In genomic region chr15:89874926-89875564, GRCh38 we compare ENCODE assay signal across 8 cellular contexts. TPM values are rescaled to one million over a fixed set of nuclear protein-coding genes. Genes with fewer than 3 reads are reported as not detected.
DNase-seq lines count a peak whose midpoint lies in the region; ATAC-seq and TF ChIP-seq lines count a peak whose summit lies in the region.

No MANE protein-coding gene starts in this region.

- TF ChIP-seq CTCF in fibroblast of pulmonary artery (IDR thresholded peaks at IDR 0.05; ENCODE audit: low read length, missing control alignments) = peak; percentile 94

- H3K36me3 Mint-ChIP-seq in activated T-helper 1 cell treated with anti-CD3 and anti-CD28 coated beads, Interleukin-12 subunit alpha, Interleukin-12 subunit beta, Interleukin-2, Interleukin-4 antibody, amounts not matched to agents 30 ng/mL and 10 ng/mL and 1 ng/mL, durations not matched to agents 14 hours and 24 hours and 36 hours (ENCODE audit: low read depth) = peaks cover 26% of the 10 kb centered on the region

- no peaks in the 10 kb centered on the region for H3K27me3 ChIP-seq in Karpas-422 (ENCODE audit: low read length)

- ATAC-seq in GM19467 (IDR thresholded peaks at IDR 0.05; ENCODE audit: unreplicated experiment) = peak; percentile 81

- H3K79me2 ChIP-seq in Karpas-422 (ENCODE audit: low read length) = no peaks in the 10 kb centered on the region; the same call in 1 of the 2 replicates

- intact Hi-C loops in activated T-helper 1 cell treated with anti-CD3 and anti-CD28 coated beads, Interleukin-12 subunit alpha, Interleukin-12 subunit beta, Interleukin-2, Interleukin-4 antibody, amounts not matched to agents 30 ng/mL and 10 ng/mL and 1 ng/mL, durations not matched to agents 14 hours and 24 hours and 36 hours (cut with micrococcal nuclease) = loop anchor here (1.0 to 5.0 kb wide), 5 partner anchors 18 to 212 kb away; partner anchors contain the start of gene AP3S2

- no peak overlapping the region for H3K4me3 ChIP-seq in Karpas-422 (ENCODE audit: low read length)
- H3K4me3 ChIP-seq in fibroblast of pulmonary artery (replicated peaks; ENCODE audit: low read depth, low read length) = no peak overlapping the region

- no peak overlapping the region for H3K27ac Mint-ChIP-seq in activated T-helper 1 cell treated with anti-CD3 and anti-CD28 coated beads, Interleukin-12 subunit alpha, Interleukin-12 subunit beta, Interleukin-2, Interleukin-4 antibody, amounts not matched to agents 30 ng/mL and 10 ng/mL and 1 ng/mL, durations not matched to agents 14 hours and 24 hours and 36 hours

- 0 out of 2 replicates have a peak overlapping the region, but pooled peaks have one; percentile 8 for H3K27ac ChIP-seq in Karpas-422 (ENCODE audit: low read length)

- H3K4me3 Mint-ChIP-seq in activated T-helper 1 cell treated with anti-CD3 and anti-CD28 coated beads, Interleukin-12 subunit alpha, Interleukin-12 subunit beta, Interleukin-2, Interleukin-4 antibody, amounts not matched to agents 30 ng/mL and 10 ng/mL and 1 ng/mL, durations not matched to agents 14 hours and 24 hours and 36 hours = no peak overlapping the region

- H3K9me3 ChIP-seq in Karpas-422 (ENCODE audit: low read length) = no peaks in the 10 kb centered on the region

- DNase-seq in CMK (ENCODE audit: low read depth) (peak; percentile 67), Karpas-422 (peak; percentile 95), RPMI8226 (peak; percentile 91), fibroblast of pulmonary artery (ENCODE audit: low read depth) (peak; percentile 80), non-pigmented ciliary epithelial cell (ENCODE audit: low read depth) (peak; percentile 26), superior temporal gyrus (ENCODE audit: extremely low spot score) (peak; percentile 89)
- peak; percentile 66 for DNase-seq in activated T-helper 1 cell treated with anti-CD3 and anti-CD28 coated beads, Interleukin-12 subunit alpha, Interleukin-12 subunit beta, Interleukin-2, Interleukin-4 antibody, amounts not matched to agents 30 ng/mL and 10 ng/mL and 1 ng/mL, durations not matched to agents 14 hours and 24 hours and 36 hours (ENCODE audit: low spot score)

- no peaks in the 10 kb centered on the region for H3K9me3 Mint-ChIP-seq in activated T-helper 1 cell treated with anti-CD3 and anti-CD28 coated beads, Interleukin-12 subunit alpha, Interleukin-12 subunit beta, Interleukin-2, Interleukin-4 antibody, amounts not matched to agents 30 ng/mL and 10 ng/mL and 1 ng/mL, durations not matched to agents 14 hours and 24 hours and 36 hours

- H3K9ac ChIP-seq in Karpas-422 (ENCODE audit: low read length) = peak overlapping the region; percentile 5; the same call in 1 of the 2 replicates

- H4K20me1 ChIP-seq in Karpas-422 (ENCODE audit: insufficient read depth, low read depth, low read length) = no peaks in the 10 kb centered on the region

- no peaks in the 10 kb centered on the region for H3K9me2 ChIP-seq in Karpas-422 (replicated peaks; ENCODE audit: insufficient read depth, low read length)

- H2AFZ ChIP-seq in Karpas-422 (ENCODE audit: low read length) = no peak overlapping the region

- peaks cover 5% of the 10 kb centered on the region for H3K4me1 Mint-ChIP-seq in activated T-helper 1 cell treated with anti-CD3 and anti-CD28 coated beads, Interleukin-12 subunit alpha, Interleukin-12 subunit beta, Interleukin-2, Interleukin-4 antibody, amounts not matched to agents 30 ng/mL and 10 ng/mL and 1 ng/mL, durations not matched to agents 14 hours and 24 hours and 36 hours (ENCODE audit: low read depth)

- peaks cover 28% of the 10 kb centered on the region for H3K36me3 ChIP-seq in Karpas-422 (ENCODE audit: insufficient read depth, low read length)

- H3K27me3 Mint-ChIP-seq in activated T-helper 1 cell treated with anti-CD3 and anti-CD28 coated beads, Interleukin-12 subunit alpha, Interleukin-12 subunit beta, Interleukin-2, Interleukin-4 antibody, amounts not matched to agents 30 ng/mL and 10 ng/mL and 1 ng/mL, durations not matched to agents 14 hours and 24 hours and 36 hours (ENCODE audit: insufficient read depth) = no peaks in the 10 kb centered on the region

- H3K4me2 ChIP-seq in Karpas-422 (ENCODE audit: low read depth, low read length, poor library complexity, severe bottlenecking) = peak overlapping the region; percentile 22

- H3K4me1 ChIP-seq in Karpas-422 (ENCODE audit: low read length) = peaks cover 21% of the 10 kb centered on the region

RNA-seq across cellular contexts. Expression of gene AP3S2, which starts 18.7 kb away (rescaled TPM):
- total RNA-seq in Karpas-422 (2014; rRNA removed; shearing (Covaris generic); ENCODE audit: low replicate concordance) = 29.3 and 40.7 TPM in 2 replicates
- total RNA-seq in activated T-helper 1 cell treated with anti-CD3 and anti-CD28 coated beads, Interleukin-12 subunit alpha, Interleukin-12 subunit beta, Interleukin-2, Interleukin-4 antibody, amounts not matched to agents 30 ng/mL and 10 ng/mL and 1 ng/mL, durations not matched to agents 14 hours and 24 hours and 36 hours = 21.4 and 24.7 TPM in 2 replicates

RNA-seq across cellular contexts. Expression of gene ARPIN, which starts 37.7 kb away (rescaled TPM):
- total RNA-seq in Karpas-422 (2014; rRNA removed; shearing (Covaris generic); ENCODE audit: low replicate concordance) = not detected in 2 replicates
- total RNA-seq in activated T-helper 1 cell treated with anti-CD3 and anti-CD28 coated beads, Interleukin-12 subunit alpha, Interleukin-12 subunit beta, Interleukin-2, Interleukin-4 antibody, amounts not matched to agents 30 ng/mL and 10 ng/mL and 1 ng/mL, durations not matched to agents 14 hours and 24 hours and 36 hours = not detected in 2 replicates

Comparison
In these comparisons a context has a peak if more than half of its experiments do, and no peak if none do; other contexts are left out.
1. DNase-seq: peak in every context shown above with its lines; median percentile 95 in Karpas-422; 91 in RPMI8226; 89 in superior temporal gyrus; 80 in fibroblast of pulmonary artery; 67 in CMK; 66 in activated T-helper 1 cell treated with anti-CD3 and anti-CD28 coated beads, Interleukin-12 subunit alpha, Interleukin-12 subunit beta, Interleukin-2, Interleukin-4 antibody, amounts not matched to agents 30 ng/mL and 10 ng/mL and 1 ng/mL, durations not matched to agents 14 hours and 24 hours and 36 hours; 26 in non-pigmented ciliary epithelial cell.